12 cellular contexts compared by ENCODE assay signal in the genomic region with DNA sequence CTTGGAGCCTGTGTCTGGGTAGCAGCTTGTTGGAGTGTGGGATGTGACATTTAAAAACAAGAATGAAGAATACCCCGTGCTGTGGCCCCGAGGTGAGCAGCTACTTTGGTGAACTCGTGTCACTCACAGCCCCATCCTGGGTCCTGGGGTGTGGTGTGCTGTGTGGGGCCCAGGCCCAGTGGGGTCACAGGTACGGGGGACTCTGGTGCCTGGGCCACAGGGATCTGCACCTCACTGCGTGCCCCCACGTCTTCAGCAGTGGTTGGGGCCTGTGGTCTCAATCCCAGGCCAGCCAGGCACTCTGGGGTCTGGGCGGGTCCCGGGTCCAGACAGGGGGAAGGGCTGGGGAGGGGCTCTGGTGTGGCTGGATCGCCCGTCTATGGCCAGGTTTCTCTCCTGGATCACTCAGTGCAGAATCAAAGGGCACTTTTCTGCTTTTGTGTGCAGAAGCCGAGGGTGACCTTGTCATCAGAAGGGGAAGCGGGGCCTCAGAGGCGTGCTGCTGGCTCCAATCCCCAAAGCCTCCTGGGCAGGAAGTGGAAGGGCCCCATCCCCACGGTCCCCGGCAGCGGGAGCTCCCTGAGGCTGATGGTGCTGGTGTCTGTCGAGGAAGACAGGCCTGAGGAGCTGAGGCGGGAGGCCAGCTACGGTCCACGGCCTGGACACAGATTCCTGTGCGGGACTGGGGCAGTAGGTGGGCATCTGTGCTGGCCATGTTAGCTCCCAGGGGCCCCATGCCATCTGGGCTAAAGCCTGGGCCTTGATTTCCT. TPM values are rescaled to one million over a fixed set of nuclear protein-coding genes. Genes with fewer than 3 reads are reported as not detected.
DNase-seq lines count a peak whose midpoint lies in the region; ATAC-seq and TF ChIP-seq lines count a peak whose summit lies in the region.
"Had no signal": no experiment of that assay in that cellular context is flagged by ENCODE, and none has a peak within 500 bp of the region (broad histone marks: within the 10 kb centered on the region; RNA-seq: fewer than 3 reads in every experiment).

No MANE protein-coding gene starts in this region.

- H3K4me3 ChIP-seq in DOHH2 (ENCODE audit: low read length) = no peak overlapping the region
- H3K4me3 ChIP-seq: tibial nerve had no signal

- POLR2A ChIA-PET in activated naive CD8-positive, alpha-beta T cell treated with anti-CD3 and anti-CD28 coated beads, Interleukin-2, amount 10 ng/mL, durations not matched to agents 7 days and 5 days (lab: Charles Lee) = interaction anchor here (0.7 to 1.9 kb wide), 7 partner anchors 12 to 62 kb away, joined by 3 to 9 read pairs (median 3); partner anchors contain the start of gene CAPN10

- H3K27me3 ChIP-seq in DOHH2 (ENCODE audit: control insufficient read depth, low read length) = no peaks in the 10 kb centered on the region
- H3K27me3 ChIP-seq: tibial nerve had no signal

- H3K27ac ChIP-seq in DOHH2 (ENCODE audit: low read depth, low read length) = no peak overlapping the region

- H3K9me3 ChIP-seq in DOHH2 (ENCODE audit: control insufficient read depth, insufficient read depth, low read length) = no peaks in the 10 kb centered on the region
- H3K9me3 ChIP-seq: tibial nerve had no signal

- H3K79me2 ChIP-seq in DOHH2 (ENCODE audit: control insufficient read depth, low read length) = no peaks in the 10 kb centered on the region

- H3K9me3 Mint-ChIP-seq in activated naive CD8-positive, alpha-beta T cell treated with anti-CD3 and anti-CD28 coated beads, Interleukin-2, amount 10 ng/mL, durations not matched to agents 7 days and 5 days = peaks cover 1% of the 10 kb centered on the region
- H3K9me3 Mint-ChIP-seq in natural killer cell treated with Interleukin-12 subunit alpha and Interleukin-12 subunit beta and Interleukin-15 and Interleukin-18, amount 100 ng/mL, for 72 hours = no peaks in the 10 kb centered on the region

- no peaks in the 10 kb centered on the region for H3K27me3 Mint-ChIP-seq in activated naive CD8-positive, alpha-beta T cell treated with anti-CD3 and anti-CD28 coated beads, Interleukin-2, amount 10 ng/mL, durations not matched to agents 7 days and 5 days
- H3K27me3 Mint-ChIP-seq in natural killer cell treated with Interleukin-12 subunit alpha and Interleukin-12 subunit beta and Interleukin-15 and Interleukin-18, amount 100 ng/mL, for 72 hours = no peaks in the 10 kb centered on the region

- no peaks in the 10 kb centered on the region for H4K20me1 ChIP-seq in DOHH2 (ENCODE audit: control insufficient read depth, insufficient read depth, low read depth, low read length)

- peak overlapping the region; percentile 87 for H3K27ac Mint-ChIP-seq in activated naive CD8-positive, alpha-beta T cell treated with anti-CD3 and anti-CD28 coated beads, Interleukin-2, amount 10 ng/mL, durations not matched to agents 7 days and 5 days
- H3K27ac Mint-ChIP-seq in natural killer cell treated with Interleukin-12 subunit alpha and Interleukin-12 subunit beta and Interleukin-15 and Interleukin-18, amount 100 ng/mL, for 72 hours = peak overlapping the region in 1 of 2 donors; percentile 48

- DNase-seq in RPMI7951 (ENCODE audit: low read depth) (peak; percentile 10), G401 (ENCODE audit: low spot score) (no peak), COLO668 (lab: John Stamatoyannopoulos, UW; ENCODE audit: unreplicated experiment) (no peak)
- peak; percentile 63 for DNase-seq in activated naive CD8-positive, alpha-beta T cell treated with anti-CD3 and anti-CD28 coated beads, Interleukin-2, amount 10 ng/mL, durations not matched to agents 7 days and 5 days
- DNase-seq in natural killer cell treated with Interleukin-12 subunit alpha and Interleukin-12 subunit beta and Interleukin-15 and Interleukin-18, amount 100 ng/mL, for 72 hours (ENCODE audit: low spot score) = peak; percentile 41

- peaks cover 10% of the 10 kb centered on the region for H3K36me3 Mint-ChIP-seq in activated naive CD8-positive, alpha-beta T cell treated with anti-CD3 and anti-CD28 coated beads, Interleukin-2, amount 10 ng/mL, durations not matched to agents 7 days and 5 days
- no peaks in the 10 kb centered on the region for H3K36me3 Mint-ChIP-seq in natural killer cell treated with Interleukin-12 subunit alpha and Interleukin-12 subunit beta and Interleukin-15 and Interleukin-18, amount 100 ng/mL, for 72 hours

- no peak for TF ChIP-seq CTCF in DOHH2 (IDR thresholded peaks at IDR 0.05; ENCODE audit: low read depth, low read length, poor library complexity, severe bottlenecking)

- H3K36me3 ChIP-seq in DOHH2 (ENCODE audit: control insufficient read depth, low read length) = no peaks in the 10 kb centered on the region

- peaks cover 39% of the 10 kb centered on the region for H3K4me1 Mint-ChIP-seq in activated naive CD8-positive, alpha-beta T cell treated with anti-CD3 and anti-CD28 coated beads, Interleukin-2, amount 10 ng/mL, durations not matched to agents 7 days and 5 days
- peaks cover 26 to 31% of the 10 kb centered on the region in 2 donors for H3K4me1 Mint-ChIP-seq in natural killer cell treated with Interleukin-12 subunit alpha and Interleukin-12 subunit beta and Interleukin-15 and Interleukin-18, amount 100 ng/mL, for 72 hours (ENCODE audit: low read depth in 2 of 2)

- H3K4me1 ChIP-seq in DOHH2 (ENCODE audit: control insufficient read depth, low read length) = peaks cover 29% of the 10 kb centered on the region

- ATAC-seq in activated naive CD8-positive, alpha-beta T cell treated with anti-CD3 and anti-CD28 coated beads, Interleukin-2, amount 10 ng/mL, durations not matched to agents 7 days and 5 days (ENCODE audit: low read depth) = peak; percentile 28
- ATAC-seq in natural killer cell treated with Interleukin-12 subunit alpha and Interleukin-12 subunit beta and Interleukin-15 and Interleukin-18, amount 100 ng/mL, for 72 hours = no peak
- no peak for ATAC-seq in HG03469 (IDR thresholded peaks at IDR 0.05; ENCODE audit: unreplicated experiment)
- ATAC-seq in GM21825 (IDR thresholded peaks at IDR 0.05; ENCODE audit: unreplicated experiment) = no peak

- H3K4me3 Mint-ChIP-seq in activated naive CD8-positive, alpha-beta T cell treated with anti-CD3 and anti-CD28 coated beads, Interleukin-2, amount 10 ng/mL, durations not matched to agents 7 days and 5 days = peak overlapping the region; percentile 77
- H3K4me3 Mint-ChIP-seq in natural killer cell treated with Interleukin-12 subunit alpha and Interleukin-12 subunit beta and Interleukin-15 and Interleukin-18, amount 100 ng/mL, for 72 hours = no peak overlapping the region

- H3F3A ChIP-seq in DOHH2 (ENCODE audit: control insufficient read depth, insufficient read depth) = no peaks in the 10 kb centered on the region

- in situ Hi-C loops in G401 (cut with HindIII; ENCODE audit: low sequenced_read_pairs) = no loop called here

- no peaks in the 10 kb centered on the region for H3K9me2 ChIP-seq in DOHH2 (replicated peaks; ENCODE audit: control insufficient read depth, low read length)

- peak overlapping the region; percentile 35 for H3K4me2 ChIP-seq in DOHH2 (ENCODE audit: low read length)

RNA-seq across cellular contexts. Expression of gene GPR35, which starts 1.4 kb away (rescaled TPM):
- total RNA-seq in RPMI7951 (2014; rRNA removed; shearing (Covaris generic)) = 0.10 and 0.12 TPM in 2 replicates
- 10 to 100 TPM; 19.2 to 19.3 TPM for total RNA-seq in activated naive CD8-positive, alpha-beta T cell treated with anti-CD3 and anti-CD28 coated beads, Interleukin-2, amount 10 ng/mL, durations not matched to agents 7 days and 5 days
- total RNA-seq in natural killer cell treated with Interleukin-12 subunit alpha and Interleukin-12 subunit beta and Interleukin-15 and Interleukin-18, amount 100 ng/mL, for 72 hours = 1 to 10 TPM; 5.9 to 7.6 TPM
- total RNA-seq in G401 (2014; rRNA removed; shearing (Covaris generic)) = 0.86 TPM in 1 of 2 replicates, not detected in the other
- total RNA-seq: H1 had no signal

RNA-seq across cellular contexts. Expression of gene CAPN10, which starts 40.2 kb away (rescaled TPM):
- 11.4 and 14.0 TPM in 2 replicates for total RNA-seq in RPMI7951 (2014; rRNA removed; shearing (Covaris generic))
- 10 to 100 TPM; 72.3 to 74.2 TPM for total RNA-seq in activated naive CD8-positive, alpha-beta T cell treated with anti-CD3 and anti-CD28 coated beads, Interleukin-2, amount 10 ng/mL, durations not matched to agents 7 days and 5 days
- 10 to 100 TPM; 50.4 to 73.9 TPM for total RNA-seq in natural killer cell treated with Interleukin-12 subunit alpha and Interleukin-12 subunit beta and Interleukin-15 and Interleukin-18, amount 100 ng/mL, for 72 hours
- total RNA-seq in G401 (2014; rRNA removed; shearing (Covaris generic)) = 37.6 and 43.0 TPM in 2 replicates

RNA-seq across cellular contexts. Expression of gene AQP12B, which starts 56.0 kb away (rescaled TPM):
- not detected in 2 replicates for total RNA-seq in RPMI7951 (2014; rRNA removed; shearing (Covaris generic))
- not detected for total RNA-seq in activated naive CD8-positive, alpha-beta T cell treated with anti-CD3 and anti-CD28 coated beads, Interleukin-2, amount 10 ng/mL, durations not matched to agents 7 days and 5 days
- total RNA-seq in natural killer cell treated with Interleukin-12 subunit alpha and Interleukin-12 subunit beta and Interleukin-15 and Interleukin-18, amount 100 ng/mL, for 72 hours = not detected
- not detected in 2 replicates for total RNA-seq in G401 (2014; rRNA removed; shearing (Covaris generic))
- total RNA-seq: H1; skeletal muscle tissue; T-helper 1 cell treated with Interleukin-12 subunit alpha and Interleukin-12 subunit beta and Interleukin-4 antibody, amounts not matched to agents 30 ng/mL and 1 ng/mL, for 36 hours had no signal

RNA-seq across cellular contexts. Expression of gene RNPEPL1, which starts 58.4 kb away (rescaled TPM):
- 13.1 and 15.4 TPM in 2 replicates for total RNA-seq in RPMI7951 (2014; rRNA removed; shearing (Covaris generic))
- total RNA-seq in activated naive CD8-positive, alpha-beta T cell treated with anti-CD3 and anti-CD28 coated beads, Interleukin-2, amount 10 ng/mL, durations not matched to agents 7 days and 5 days = 100 to 1,000 TPM; 124 TPM
- 10 to 100 TPM; 60.9 to 67.6 TPM for total RNA-seq in natural killer cell treated with Interleukin-12 subunit alpha and Interleukin-12 subunit beta and Interleukin-15 and Interleukin-18, amount 100 ng/mL, for 72 hours
- 3.3 and 5.6 TPM in 2 replicates for total RNA-seq in G401 (2014; rRNA removed; shearing (Covaris generic))

Comparison
In these comparisons a context has a peak if more than half of its experiments do, and no peak if none do; other contexts are left out.
1. DNase-seq: peak in RPMI7951 (single experiment), activated naive CD8-positive, alpha-beta T cell treated with anti-CD3 and anti-CD28 coated beads, Interleukin-2, amount 10 ng/mL, durations not matched to agents 7 days and 5 days (single experiment) and natural killer cell treated with Interleukin-12 subunit alpha and Interleukin-12 subunit beta and Interleukin-15 and Interleukin-18, amount 100 ng/mL, for 72 hours (single experiment); none in G401 (single experiment) and COLO668 (single experiment).